ENCODE assay signal across 17 cellular contexts in the genomic region with DNA sequence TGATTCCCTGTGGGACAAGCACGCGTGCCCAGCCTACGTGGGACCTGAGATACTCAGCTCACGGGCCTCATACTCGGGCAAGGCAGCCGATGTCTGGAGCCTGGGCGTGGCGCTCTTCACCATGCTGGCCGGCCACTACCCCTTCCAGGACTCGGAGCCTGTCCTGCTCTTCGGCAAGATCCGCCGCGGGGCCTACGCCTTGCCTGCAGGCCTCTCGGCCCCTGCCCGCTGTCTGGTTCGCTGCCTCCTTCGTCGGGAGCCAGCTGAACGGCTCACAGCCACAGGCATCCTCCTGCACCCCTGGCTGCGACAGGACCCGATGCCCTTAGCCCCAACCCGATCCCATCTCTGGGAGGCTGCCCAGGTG.
"Had no signal": no experiment of that assay in that cellular context is flagged by ENCODE, and none has a peak within 500 bp of the region (broad histone marks: within the 10 kb centered on the region; RNA-seq: fewer than 3 reads in every experiment).

No MANE protein-coding gene starts in this region.

- ATAC-seq: effector memory CD8-positive, alpha-beta T cell; gastroesophageal sphincter; naive thymus-derived CD4-positive, alpha-beta T cell; stimulated activated naive B cell treated with anti-CD40 and anti-IgM and Interleukin-4, amounts not matched to agents 10 μg/mL and 1 μg/mL and 100 μg/mL, for 72 hours had no signal

- H3K27me3 Mint-ChIP-seq: dendritic cell treated with granulocyte-macrophage colony-stimulating factor and Interleukin-4, amounts not matched to agents 40 ng/mL and 50 ng/mL, for 4 days; effector memory CD8-positive, alpha-beta T cell; naive thymus-derived CD4-positive, alpha-beta T cell; stimulated activated naive B cell treated with anti-CD40 and anti-IgM and Interleukin-4, amounts not matched to agents 10 μg/mL and 1 μg/mL and 100 μg/mL, for 72 hours had no signal

- H3K27ac Mint-ChIP-seq: dendritic cell treated with granulocyte-macrophage colony-stimulating factor and Interleukin-4, amounts not matched to agents 40 ng/mL and 50 ng/mL, for 4 days; effector memory CD8-positive, alpha-beta T cell; nephron progenitor cell; stimulated activated naive B cell treated with anti-CD40 and anti-IgM and Interleukin-4, amounts not matched to agents 10 μg/mL and 1 μg/mL and 100 μg/mL, for 72 hours had no signal

- H3K27me3 ChIP-seq: esophagus squamous epithelium, gastroesophageal sphincter, right atrium auricular region had no signal

- FAIRE-seq: colon had no signal

- H3K4me1 ChIP-seq: esophagus squamous epithelium, gastroesophageal sphincter had no signal

- H3K27ac ChIP-seq: esophagus squamous epithelium, gastroesophageal sphincter had no signal

- H3K9me3 Mint-ChIP-seq: dendritic cell treated with granulocyte-macrophage colony-stimulating factor and Interleukin-4, amounts not matched to agents 40 ng/mL and 50 ng/mL, for 4 days; effector memory CD8-positive, alpha-beta T cell; naive thymus-derived CD4-positive, alpha-beta T cell; nephron progenitor cell; stimulated activated naive B cell treated with anti-CD40 and anti-IgM and Interleukin-4, amounts not matched to agents 10 μg/mL and 1 μg/mL and 100 μg/mL, for 72 hours had no signal

- DNase-seq: effector memory CD8-positive, alpha-beta T cell; esophagus squamous epithelium; foreskin fibroblast; glutamatergic neuron; left ventricle myocardium superior; mesendoderm; naive thymus-derived CD4-positive, alpha-beta T cell; nephron progenitor cell; posterior cingulate gyrus; stimulated activated CD4-positive, alpha-beta T cell treated with anti-CD3 and anti-CD28 coated beads, Interleukin-2, amount 100 ng/mL, for 24 hours; stimulated activated CD4-positive, alpha-beta T cell treated with anti-CD3 and anti-CD28 coated beads, Interleukin-4, amount 100 ng/mL, for 4 hours; stimulated activated naive B cell treated with anti-CD40 and anti-IgM and Interleukin-4, amounts not matched to agents 10 μg/mL and 1 μg/mL and 100 μg/mL, for 72 hours; trophoblast cell had no signal

- H3K9me3 ChIP-seq: esophagus squamous epithelium, gastroesophageal sphincter, right atrium auricular region had no signal

- H3K4me3 ChIP-seq: esophagus squamous epithelium, gastroesophageal sphincter, right atrium auricular region had no signal

- H3K4me3 Mint-ChIP-seq: dendritic cell treated with granulocyte-macrophage colony-stimulating factor and Interleukin-4, amounts not matched to agents 40 ng/mL and 50 ng/mL, for 4 days; effector memory CD8-positive, alpha-beta T cell; naive thymus-derived CD4-positive, alpha-beta T cell; nephron progenitor cell; stimulated activated naive B cell treated with anti-CD40 and anti-IgM and Interleukin-4, amounts not matched to agents 10 μg/mL and 1 μg/mL and 100 μg/mL, for 72 hours had no signal

- H3K36me3 ChIP-seq: right atrium auricular region had no signal
